Comparison of ENCODE assay signal across 23 cellular contexts in genomic region chr2:206452750-206453149, GRCh38. TPM values are rescaled to one million over a fixed set of nuclear protein-coding genes. Genes with fewer than 3 reads are reported as not detected.
DNase-seq lines count a peak whose midpoint lies in the region; ATAC-seq and TF ChIP-seq lines count a peak whose summit lies in the region.
"Had no signal": no experiment of that assay in that cellular context is flagged by ENCODE, and none has a peak within 500 bp of the region (broad histone marks: within the 10 kb centered on the region; RNA-seq: fewer than 3 reads in every experiment).

No MANE protein-coding gene starts in this region.

- H3K36me3 ChIP-seq in RWPE2 (ENCODE audit: low read depth) (no peaks in the 10 kb centered on the region), neural cell (ENCODE audit: insufficient read depth, low read length) (peaks cover 3% of the 10 kb centered on the region)
- H3K36me3 ChIP-seq: gastrocnemius medialis, prostate gland had no signal

- H3K27me3 Mint-ChIP-seq in mesothelial cell of epicardium (ENCODE audit: low read depth) = peaks cover 33% of the 10 kb centered on the region

- no peak overlapping the region for H2AFZ ChIP-seq in neural cell (ENCODE audit: low read depth, low read length)

- H3K4me2 ChIP-seq in neural cell (ENCODE audit: low read length) = peak overlapping the region; percentile 83

- no peaks in the 10 kb centered on the region for H3K9me2 ChIP-seq in neural cell (ENCODE audit: insufficient read depth, low read length)

- H3K27me3 ChIP-seq in RWPE2 (ENCODE audit: insufficient read depth, poor library complexity, severe bottlenecking) (peaks cover under 1% of the 10 kb centered on the region), neural cell (ENCODE audit: insufficient read depth, low read depth, low read length) (no peaks in the 10 kb centered on the region)
- H3K27me3 ChIP-seq: gastrocnemius medialis had no signal

- DNase-seq in NCI-H1417 (lab: John Stamatoyannopoulos, UW) (peak in 2 of 3 experiments; percentile 19 to 71), NCI-H1417 treated with DMSO at 0.1 percent for 48 hours (lab: John Stamatoyannopoulos, UW) (no peak), RWPE2 (ENCODE audit: low spot score) (no peak), fibroblast of the aortic adventitia (ENCODE audit: low read depth) (peak; percentile 41), mesothelial cell of epicardium (ENCODE audit: low spot score in 2 of 2, unreplicated experiment in 2 of 2) (no peak), NCI-H1048 (lab: John Stamatoyannopoulos, UW) (no peak)
- DNase-seq: activated CD4-positive, alpha-beta T cell treated with anti-CD3 and anti-CD28 coated beads for 1 hour; activated T-cell treated with anti-CD3 and anti-CD28 coated beads, Interleukin-2, amount 50 U/mL, for 72 hours; Caco-2; gastrocnemius medialis; left colon; NCI-H2081; NCI-H526 treated with DMSO at 0.1 percent for 48 hours; stimulated activated CD4-positive, alpha-beta T cell treated with anti-CD3 and anti-CD28 coated beads, Interleukin-4, amount 100 ng/mL, for 4 hours; T1000 had no signal

- TF ChIP-seq RAD21 in neural cell (conservative IDR thresholded peaks at IDR 0.05) = no peak

- H3K4me3 Mint-ChIP-seq in mesothelial cell of epicardium = no peak overlapping the region
- H3K4me3 Mint-ChIP-seq: activated naive CD4-positive, alpha-beta T cell treated with anti-CD3 and anti-CD28 coated beads, Interleukin-2, amount 50 U/mL, for 24 hours; activated T-cell treated with anti-CD3 and anti-CD28 coated beads, Interleukin-2, amount 50 U/mL, for 72 hours; B cell had no signal

- H3K4me3 ChIP-seq in RWPE2 (ENCODE audit: severe bottlenecking) (no peak overlapping the region), fibroblast of the aortic adventitia (ENCODE audit: low read depth, low read length) (no peak overlapping the region), neural cell (ENCODE audit: low read length) (peak overlapping the region; percentile 53)
- H3K4me3 ChIP-seq: coronary artery, gastrocnemius medialis, prostate gland had no signal

- TF ChIP-seq CTCF in RWPE2 (IDR thresholded peaks at IDR 0.05; ENCODE audit: poor library complexity, severe bottlenecking) (no peak), fibroblast of the aortic adventitia (IDR thresholded peaks at IDR 0.05; ENCODE audit: insufficient read depth, low read length) (no peak), neural cell (IDR thresholded peaks at IDR 0.05; ENCODE audit: poor library complexity, severe bottlenecking) (no peak), mesothelial cell of epicardium (IDR thresholded peaks at IDR 0.05; ENCODE audit: unreplicated experiment) (no peak)

- peaks cover 14% of the 10 kb centered on the region for H3K79me2 ChIP-seq in neural cell (replicated peaks; ENCODE audit: insufficient read depth, low read length)

- H3K9ac ChIP-seq in neural cell (ENCODE audit: low read length) = peak overlapping the region; percentile 66

- H3F3A ChIP-seq in neural cell (ENCODE audit: insufficient read depth, low read length, poor library complexity, severe bottlenecking) = peaks cover 6% of the 10 kb centered on the region

- TF ChIP-seq EP300 in neural cell (conservative IDR thresholded peaks at IDR 0.05; ENCODE audit: poor library complexity, severe bottlenecking) = peak; percentile 100

- no peaks in the 10 kb centered on the region for H3K36me3 Mint-ChIP-seq in mesothelial cell of epicardium
- H3K36me3 Mint-ChIP-seq: activated naive CD4-positive, alpha-beta T cell treated with anti-CD3 and anti-CD28 coated beads, Interleukin-2, amount 50 U/mL, for 24 hours had no signal

- H3K9me3 Mint-ChIP-seq in mesothelial cell of epicardium = no peaks in the 10 kb centered on the region

- no peak overlapping the region for H3K27ac Mint-ChIP-seq in mesothelial cell of epicardium
- H3K27ac Mint-ChIP-seq: activated naive CD4-positive, alpha-beta T cell treated with anti-CD3 and anti-CD28 coated beads, Interleukin-2, amount 50 U/mL, for 24 hours; activated T-cell treated with anti-CD3 and anti-CD28 coated beads, Interleukin-2, amount 50 U/mL, for 72 hours; B cell had no signal

- peak; percentile 54; the same call in 1 of the 3 replicates for ATAC-seq in RWPE2 (ENCODE audit: low read depth)
- ATAC-seq in HG02852 (IDR thresholded peaks at IDR 0.05; ENCODE audit: unreplicated experiment) = no peak
- ATAC-seq: activated T-cell treated with anti-CD3 and anti-CD28 coated beads, Interleukin-2, amount 50 U/mL, for 72 hours; HepG2; left colon had no signal

- H3K4me1 Mint-ChIP-seq in mesothelial cell of epicardium = no peaks in the 10 kb centered on the region
- H3K4me1 Mint-ChIP-seq: activated naive CD4-positive, alpha-beta T cell treated with anti-CD3 and anti-CD28 coated beads, Interleukin-2, amount 50 U/mL, for 24 hours had no signal

- H3K9me3 ChIP-seq in RWPE2 (ENCODE audit: severe bottlenecking) = no peaks in the 10 kb centered on the region
- no peaks in the 10 kb centered on the region for H3K9me3 ChIP-seq in neural cell (ENCODE audit: low read length)
- H3K9me3 ChIP-seq: Caco-2, gastrocnemius medialis, prostate gland had no signal

- no peaks in the 10 kb centered on the region for H4K20me1 ChIP-seq in neural cell (ENCODE audit: insufficient read depth)

- no peaks in the 10 kb centered on the region for H3K4me1 ChIP-seq in RWPE2 (ENCODE audit: insufficient read depth, poor library complexity, severe bottlenecking)
- H3K4me1 ChIP-seq: gastrocnemius medialis, prostate gland had no signal

- H3K27ac ChIP-seq in RWPE2 (ENCODE audit: poor library complexity, severe bottlenecking) (no peak overlapping the region), neural cell (ENCODE audit: low read length) (peak overlapping the region; percentile 97)
- H3K27ac ChIP-seq: 22Rv1, coronary artery, gastrocnemius medialis, prostate gland had no signal

TF ChIP-seq in neural cell, 6 proteins besides CTCF, POLR2A, EP300 and RAD21:
- TF ChIP-seq EZH2 (IDR thresholded peaks at IDR 0.05; ENCODE audit: borderline replicate concordance, insufficient read depth, low read length, poor library complexity, severe bottlenecking) (no peak), TAF1 (IDR thresholded peaks at IDR 0.05; ENCODE audit: low read depth) (no peak), SMC3 (conservative IDR thresholded peaks at IDR 0.05; ENCODE audit: poor library complexity) (peak; percentile 39), POLR2AphosphoS5 (IDR thresholded peaks at IDR 0.05) (peak; percentile 82), REST (IDR thresholded peaks at IDR 0.05; ENCODE audit: borderline replicate concordance) (peak; percentile 78), MXI1 (conservative IDR thresholded peaks at IDR 0.05; ENCODE audit: poor library complexity, severe bottlenecking) (no peak)

RNA-seq across cellular contexts. Expression of gene ADAM23, which starts 9.4 kb away (rescaled TPM):
- total RNA-seq in fibroblast of the aortic adventitia (ENCODE audit: low replicate concordance) = 1.9 and 7.8 TPM in 2 replicates
- polyA plus RNA-seq in neural cell = 55.0 and 75.2 TPM in 2 replicates
- 62.8 and 82.9 TPM in 2 replicates for polyA minus RNA-seq in neural cell
- total RNA-seq in mesothelial cell of epicardium = 6.9 to 8.6 TPM (median 8.5 TPM) in 3 replicates
- polyA plus RNA-seq: HepG2 had no signal

Comparison
In these comparisons a context has a peak if more than half of its experiments do, and no peak if none do; other contexts are left out.
1. DNase-seq: peak in NCI-H1417 (2 of 3) and fibroblast of the aortic adventitia (single experiment); none in NCI-H1417 treated with DMSO at 0.1 percent for 48 hours (single experiment), RWPE2 (single experiment), mesothelial cell of epicardium (0 of 2) and NCI-H1048 (single experiment).